8 cellular contexts compared by ENCODE assay signal in the genomic region with DNA sequence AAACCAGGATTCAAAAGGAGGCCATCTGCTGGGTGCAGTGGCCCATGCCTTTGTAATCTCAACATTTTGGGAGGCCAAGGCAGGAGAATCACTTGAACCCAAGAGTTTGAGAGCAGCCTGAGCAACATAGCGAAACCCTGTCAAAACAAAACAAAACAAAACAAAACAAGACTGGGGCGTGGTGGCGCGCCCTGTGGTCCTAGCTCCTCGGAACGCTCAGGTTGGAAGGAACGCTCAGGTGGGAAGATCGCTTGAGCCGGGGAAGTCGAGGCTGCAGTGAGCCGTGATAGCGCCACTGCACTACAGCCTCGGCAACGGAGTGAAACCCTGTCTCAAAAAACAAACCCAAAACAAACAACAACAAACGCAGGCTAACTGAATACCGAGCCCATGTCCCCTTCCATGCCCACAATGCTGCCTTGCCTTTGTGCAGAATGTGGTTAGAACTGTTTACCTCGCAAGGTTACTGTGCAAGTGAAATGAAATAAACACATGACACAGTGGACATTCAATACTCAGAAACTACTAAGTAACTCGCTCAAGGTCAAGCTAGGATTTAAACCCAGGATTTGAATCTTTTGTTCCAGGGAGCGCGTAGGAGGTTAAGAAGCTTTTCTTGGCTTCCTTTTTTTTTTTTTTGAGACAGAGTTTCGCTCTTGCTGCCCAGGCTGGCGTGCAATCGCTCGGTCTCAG. TPM values are rescaled to one million over a fixed set of nuclear protein-coding genes. Genes with fewer than 3 reads are reported as not detected.
DNase-seq lines count a peak whose midpoint lies in the region; TF ChIP-seq lines count a peak whose summit lies in the region.

No MANE protein-coding gene starts in this region.

- H2BK5ac ChIP-seq in trophoblast cell (ENCODE audit: low read depth, low read length, poor library complexity): no peak overlapping the region

- peaks cover 0 to 3% of the 10 kb centered on the region in 2 experiments for H3K4me1 ChIP-seq in trophoblast cell (ENCODE audit: control insufficient read depth in 1 of 2, insufficient read depth in 2 of 2, low read length in 2 of 2)

- peak overlapping the region; percentile 94 for H4K12ac ChIP-seq in trophoblast cell (ENCODE audit: low read depth, low read length)

- no peak overlapping the region for H3K14ac ChIP-seq in trophoblast cell (ENCODE audit: low read length)

- no peak overlapping the region for H2BK120ac ChIP-seq in trophoblast cell (ENCODE audit: insufficient read depth, low read length, poor library complexity)

- DNase-seq in AG09309 (ENCODE audit: low read depth): no peak
- no peak for DNase-seq in H7
- DNase-seq in foreskin melanocyte: peak; percentile 24
- DNase-seq in trophoblast cell: peak in 1 of 2 donors; percentile 38
- no peak for DNase-seq in DMS79 (lab: John Stamatoyannopoulos, UW)
- no peak for DNase-seq in stimulated activated CD4-positive, alpha-beta T cell treated with anti-CD3 and anti-CD28 coated beads, Interleukin-15, amount 100 ng/mL, for 24 hours
- DNase-seq in cerebellar nuclear complex (lab: John Stamatoyannopoulos, UW): no peak

- peak overlapping the region; percentile 92 for H3K4me3 ChIP-seq in AG09309 (ENCODE audit: control insufficient read depth, low read depth, low read length)
- peak overlapping the region; percentile 83 for H3K4me3 ChIP-seq in H7 (ENCODE audit: insufficient read depth, low read depth, low read length)
- H3K4me3 ChIP-seq in trophoblast cell (ENCODE audit: low read depth, low read length): peak overlapping the region; percentile 95

- no peak overlapping the region for H3K4ac ChIP-seq in trophoblast cell (ENCODE audit: low read depth, low read length)

- H3K9ac ChIP-seq in trophoblast cell (ENCODE audit: low read length): no peak overlapping the region

- peak overlapping the region; percentile 97 for H3K4me2 ChIP-seq in trophoblast cell (ENCODE audit: low read length)

- H2AK5ac ChIP-seq in trophoblast cell (ENCODE audit: low read length): peak overlapping the region; percentile 15

- H3K36me3 ChIP-seq in H7 (replicated peaks; ENCODE audit: control insufficient read depth, insufficient read depth, low read length) (peaks cover 3% of the 10 kb centered on the region), trophoblast cell (ENCODE audit: control insufficient read depth in 1 of 2, insufficient read depth in 2 of 2, low read length in 2 of 2) (peaks cover 8% of the 10 kb centered on the region in 2 experiments)

- no peaks in the 10 kb centered on the region for H3K27me3 ChIP-seq in H7 (ENCODE audit: control insufficient read depth, insufficient read depth, low read length)
- H3K27me3 ChIP-seq in trophoblast cell (ENCODE audit: insufficient read depth, low read length): no peaks in the 10 kb centered on the region

- H3K79me2 ChIP-seq in trophoblast cell (ENCODE audit: control insufficient read depth, insufficient read depth, low read length, poor library complexity): peaks cover 3% of the 10 kb centered on the region

- H3K9me3 ChIP-seq in trophoblast cell (ENCODE audit: insufficient read depth, low read depth, low read length): no peaks in the 10 kb centered on the region

- no peak for TF ChIP-seq CTCF in AG09309 (IDR thresholded peaks at IDR 0.05; ENCODE audit: control insufficient read depth, insufficient read depth, low read depth, low read length, missing control alignments)
- TF ChIP-seq CTCF in VCaP (conservative IDR thresholded peaks at IDR 0.05): no peak

- WGBS in trophoblast cell (ENCODE audit: extremely low coverage, insufficient coverage, insufficient read length): no CpG with 5 or more reads among the region's 24 CpGs

- peak overlapping the region; percentile 99 for H4K8ac ChIP-seq in trophoblast cell (ENCODE audit: low read depth, low read length)

- peak overlapping the region; percentile 43 for H2AFZ ChIP-seq in trophoblast cell (ENCODE audit: insufficient read depth, low read length, poor library complexity)

- H3K79me1 ChIP-seq in trophoblast cell (ENCODE audit: low read length): peaks cover 3% of the 10 kb centered on the region

- H3K18ac ChIP-seq in trophoblast cell (ENCODE audit: low read length): no peak overlapping the region

- peak overlapping the region; percentile 54 for H4K91ac ChIP-seq in trophoblast cell (ENCODE audit: low read depth, low read length)

- H3K27ac ChIP-seq in VCaP (peak overlapping the region; percentile 91), trophoblast cell (ENCODE audit: low read depth, low read length) (peak overlapping the region; percentile 69)

- no peak overlapping the region for H2BK12ac ChIP-seq in trophoblast cell (ENCODE audit: low read length)

- H3K23ac ChIP-seq in trophoblast cell (ENCODE audit: low read length): no peak overlapping the region

RNA-seq across cellular contexts. Expression of gene EMC4, which starts 0.8 kb away (rescaled TPM):
- total RNA-seq in H7 (2014; rRNA removed; shearing (Covaris generic)): 78.1 and 90.2 TPM in 2 replicates
- 170 TPM in 2 replicates for polyA plus RNA-seq in trophoblast cell (2013)

RNA-seq across cellular contexts. Expression of gene KATNBL1, which starts 14.2 kb away (rescaled TPM):
- total RNA-seq in H7 (2014; rRNA removed; shearing (Covaris generic)): 44.6 and 53.3 TPM in 2 replicates
- 39.6 and 41.5 TPM in 2 replicates for polyA plus RNA-seq in trophoblast cell (2013)
